Comparison of ENCODE assay signal across 8 cellular contexts in genomic region chr9:16870606-16871357, GRCh38. TPM values are rescaled to one million over a fixed set of nuclear protein-coding genes. Genes with fewer than 3 reads are reported as not detected.
DNase-seq lines count a peak whose midpoint lies in the region; ATAC-seq, FAIRE-seq and TF ChIP-seq lines count a peak whose summit lies in the region.

Gene BNC2, minus strand, starts transcription at chr9:16870670. Its CDS starts 22 bp downstream, at chr9:16870648.

- H3K27ac ChIP-seq in SK-N-MC = peak within 1 kb of the TSS; percentile 6; the same call in 1 of the 2 replicates
- H3K27ac ChIP-seq in esophagus (ENCODE audit: low read depth in 2 of 2, low read length in 1 of 2) = peak within 1 kb of the TSS; percentile 82 to 89

- H3K4me1 ChIP-seq in esophagus (ENCODE audit: control insufficient read depth in 2 of 2, insufficient read depth in 2 of 2, low read length in 1 of 2) = no peaks in the 10 kb centered on the region
- peaks cover 10% of the 10 kb centered on the region for H3K4me1 ChIP-seq in mucosa of descending colon (ENCODE audit: low read depth)

- no peak for TF ChIP-seq POLR2A in erythroblast (IDR thresholded peaks at IDR 0.05; ENCODE audit: low read length)

- H3K36me3 Mint-ChIP-seq in activated T-cell treated with anti-CD3 and anti-CD28 coated beads, Interleukin-2, amount 50 U/mL, for 4 hours (ENCODE audit: insufficient read depth) = no peaks in the 10 kb centered on the region

- peak within 1 kb of the TSS; percentile 78 for H3K9ac ChIP-seq in SK-N-MC (ENCODE audit: insufficient read length)

- no peaks in the 10 kb centered on the region for H3K9me3 ChIP-seq in SK-N-MC (ENCODE audit: low read depth, low read length)
- no peaks in the 10 kb centered on the region for H3K9me3 ChIP-seq in esophagus (ENCODE audit: control insufficient read depth in 2 of 2, insufficient read depth in 1 of 2, low read depth in 1 of 2, low read length in 1 of 2)
- H3K9me3 ChIP-seq in mucosa of descending colon = no peaks in the 10 kb centered on the region

- H3K27me3 Mint-ChIP-seq in activated T-cell treated with anti-CD3 and anti-CD28 coated beads, Interleukin-2, amount 50 U/mL, for 4 hours (ENCODE audit: low read depth) = peaks cover 34% of the 10 kb centered on the region

- no peaks in the 10 kb centered on the region for H3K36me3 ChIP-seq in SK-N-MC (ENCODE audit: insufficient read depth, low read length)
- H3K36me3 ChIP-seq in esophagus (ENCODE audit: control insufficient read depth in 2 of 2, insufficient read depth in 2 of 2, low read length in 1 of 2) = no peaks in the 10 kb centered on the region
- H3K36me3 ChIP-seq in mucosa of descending colon (ENCODE audit: low read depth) = no peaks in the 10 kb centered on the region

- peaks cover 8% of the 10 kb centered on the region for H3K4me1 Mint-ChIP-seq in activated T-cell treated with anti-CD3 and anti-CD28 coated beads, Interleukin-2, amount 50 U/mL, for 4 hours (ENCODE audit: low read depth)

- H3K4me3 Mint-ChIP-seq in activated T-cell treated with anti-CD3 and anti-CD28 coated beads, Interleukin-2, amount 50 U/mL, for 4 hours = peak within 1 kb of the TSS; percentile 62

- intact Hi-C loops in mucosa of descending colon (cut with DNase I, micrococcal nuclease) = no loop called here

- ATAC-seq in activated T-cell treated with anti-CD3 and anti-CD28 coated beads, Interleukin-2, amount 50 U/mL, for 4 hours = peak in 1 of 2 donors; percentile 21
- peak; percentile 59 for ATAC-seq in mucosa of descending colon
- ATAC-seq in GM19467 (IDR thresholded peaks at IDR 0.05; ENCODE audit: unreplicated experiment) = no peak

- H3K27me3 ChIP-seq in esophagus (ENCODE audit: control insufficient read depth in 1 of 2, insufficient read depth in 2 of 2, low read length in 2 of 2) = no peaks in the 10 kb centered on the region

- peak within 1 kb of the TSS; percentile 92 for H3K4me3 ChIP-seq in SK-N-MC
- H3K4me3 ChIP-seq in esophagus (ENCODE audit: low read depth in 1 of 2, low read length in 2 of 2) = peak within 1 kb of the TSS; percentile 56 to 69
- H3K4me3 ChIP-seq in mucosa of descending colon = peak within 1 kb of the TSS; percentile 14

- H3K9me3 Mint-ChIP-seq in activated T-cell treated with anti-CD3 and anti-CD28 coated beads, Interleukin-2, amount 50 U/mL, for 4 hours = no peaks in the 10 kb centered on the region

- FAIRE-seq in urothelium cell line (lab: Jason Lieb, UNC) = no peak

- 2% methylated on average over 51 to 60 of the region's 60 CpGs for WGBS in esophagus, 2 donors

- TF ChIP-seq CTCF in mucosa of descending colon (IDR thresholded peaks at IDR 0.05) = no peak

- DNase-seq in activated T-cell treated with anti-CD3 and anti-CD28 coated beads, Interleukin-2, amount 50 U/mL, for 4 hours = no peak
- DNase-seq in activated T-cell treated with anti-CD3 and anti-CD28 coated beads for 4 hours (no peak), SK-N-MC (ENCODE audit: low read depth, low spot score) (no peak), mucosa of descending colon (peak; percentile 33 to 61 (median 61)), urothelium cell line (ENCODE audit: low spot score) (peak; percentile 64), erythroblast (lab: John Stamatoyannopoulos, UW) (no peak)

RNA-seq across cellular contexts. Expression of gene BNC2, which starts in this region (rescaled TPM):
- under 1 TPM; 0.08 to 0.29 (median 0.25) TPM for total RNA-seq in activated T-cell treated with anti-CD3 and anti-CD28 coated beads, Interleukin-2, amount 50 U/mL, for 4 hours
- 1 to 10 TPM; 1.1 to 1.6 TPM for polyA plus RNA-seq in esophagus
- total RNA-seq in mucosa of descending colon = 100 to 1,000 TPM in 1 of 3 donors, 10 to 100 TPM in 1, 1 to 10 TPM in 1; 8.2 to 192 (median 12.0) TPM

Comparison
In these comparisons a context has a peak if more than half of its experiments do, and no peak if none do; other contexts are left out.
1. RNA of gene BNC2 (total RNA-seq): 8.2 to 192 TPM in mucosa of descending colon; 0.08 to 0.29 TPM in activated T-cell treated with anti-CD3 and anti-CD28 coated beads, Interleukin-2, amount 50 U/mL, for 4 hours; every median in the first group is over 4 times any median in the second.
2. DNase-seq: peak in mucosa of descending colon (3 of 3) and urothelium cell line (single experiment); none in activated T-cell treated with anti-CD3 and anti-CD28 coated beads, Interleukin-2, amount 50 U/mL, for 4 hours (single experiment), activated T-cell treated with anti-CD3 and anti-CD28 coated beads for 4 hours (single experiment), SK-N-MC (single experiment) and erythroblast (0 of 2).
3. H3K4me3 ChIP-seq: peak in every context shown above with its lines; median percentile 92 in SK-N-MC; 62 in esophagus; 14 in mucosa of descending colon.